28 cellular contexts compared by ENCODE assay signal in genomic region chr1:2516946-2517345, GRCh38.
"Had no signal": no experiment of that assay in that cellular context is flagged by ENCODE, and none has a peak within 500 bp of the region (broad histone marks: within the 10 kb centered on the region; RNA-seq: fewer than 3 reads in every experiment).

No MANE protein-coding gene starts in this region.

- H3K4me3 ChIP-seq: coronary artery, esophagus squamous epithelium, heart right ventricle, left lung, mucosa of descending colon, sigmoid colon, stomach, thyroid gland, vagina had no signal

- H3K27me3 Mint-ChIP-seq: effector memory CD8-positive, alpha-beta T cell; naive B cell; natural killer cell treated with Interleukin-12 subunit alpha and Interleukin-12 subunit beta and Interleukin-15 and Interleukin-18, amount 100 ng/mL, for 72 hours; progenitor cell of endocrine pancreas had no signal

- H3K4me3 Mint-ChIP-seq: effector memory CD8-positive, alpha-beta T cell; mesothelial cell of epicardium; naive B cell; natural killer cell treated with Interleukin-12 subunit alpha and Interleukin-12 subunit beta and Interleukin-15 and Interleukin-18, amount 100 ng/mL, for 72 hours; neural crest cell; stimulated activated effector memory CD8-positive, alpha-beta T cell treated with anti-CD3 and anti-CD28 coated beads, Interleukin-12 subunit alpha, Interleukin-12 subunit beta, amount 100 ng/mL, for 72 hours had no signal

- H3K9ac ChIP-seq: parathyroid adenoma had no signal

- DNase-seq: dermis blood vessel endothelial cell; effector memory CD8-positive, alpha-beta T cell; erythroblast; esophagus squamous epithelium; foreskin melanocyte; glutamatergic neuron; heart right ventricle; hippocampal formation; left cardiac atrium; left lung; mesenchymal stem cell; mucosa of descending colon; naive B cell; sigmoid colon; stimulated activated CD4-positive, alpha-beta T cell treated with anti-CD3 and anti-CD28 coated beads, Interleukin-2, amount 100 ng/mL, for 24 hours; stimulated activated CD4-positive, alpha-beta T cell treated with anti-CD3 and anti-CD28 coated beads, Interleukin-4, amount 100 ng/mL, for 24 hours; stimulated activated naive CD4-positive, alpha-beta T cell treated with Interleukin-2 at 50 U/mL for 16 hours; stomach; thyroid gland; trophoblast cell had no signal

- H2AFZ ChIP-seq: parathyroid adenoma had no signal

- H3K4me1 Mint-ChIP-seq: mesothelial cell of epicardium; naive B cell; neural crest cell; stimulated activated effector memory CD8-positive, alpha-beta T cell treated with anti-CD3 and anti-CD28 coated beads, Interleukin-12 subunit alpha, Interleukin-12 subunit beta, amount 100 ng/mL, for 72 hours had no signal

- H3K36me3 Mint-ChIP-seq: natural killer cell treated with Interleukin-12 subunit alpha and Interleukin-12 subunit beta and Interleukin-15 and Interleukin-18, amount 100 ng/mL, for 72 hours had no signal

- H3K27ac Mint-ChIP-seq: effector memory CD8-positive, alpha-beta T cell; mesothelial cell of epicardium; naive B cell; natural killer cell treated with Interleukin-12 subunit alpha and Interleukin-12 subunit beta and Interleukin-15 and Interleukin-18, amount 100 ng/mL, for 72 hours; progenitor cell of endocrine pancreas; stimulated activated effector memory CD8-positive, alpha-beta T cell treated with anti-CD3 and anti-CD28 coated beads, Interleukin-12 subunit alpha, Interleukin-12 subunit beta, amount 100 ng/mL, for 72 hours had no signal

- H3K9me3 Mint-ChIP-seq: effector memory CD8-positive, alpha-beta T cell; mesothelial cell of epicardium; naive B cell; natural killer cell treated with Interleukin-12 subunit alpha and Interleukin-12 subunit beta and Interleukin-15 and Interleukin-18, amount 100 ng/mL, for 72 hours; neural crest cell; stimulated activated effector memory CD8-positive, alpha-beta T cell treated with anti-CD3 and anti-CD28 coated beads, Interleukin-12 subunit alpha, Interleukin-12 subunit beta, amount 100 ng/mL, for 72 hours had no signal

- H3K27ac ChIP-seq: coronary artery, esophagus squamous epithelium, heart right ventricle, left lung, parathyroid adenoma, sigmoid colon, stomach, thyroid gland, vagina had no signal

- H3K9me3 ChIP-seq: esophagus squamous epithelium, heart right ventricle, left lung, mucosa of descending colon, sigmoid colon, stomach, thyroid gland, vagina had no signal

- H3K27me3 ChIP-seq: esophagus squamous epithelium, heart right ventricle, left lung, sigmoid colon, stomach, thyroid gland, vagina had no signal

- H3K4me1 ChIP-seq: esophagus squamous epithelium, left lung, parathyroid adenoma, sigmoid colon, thyroid gland, vagina had no signal
